In the genomic region with DNA sequence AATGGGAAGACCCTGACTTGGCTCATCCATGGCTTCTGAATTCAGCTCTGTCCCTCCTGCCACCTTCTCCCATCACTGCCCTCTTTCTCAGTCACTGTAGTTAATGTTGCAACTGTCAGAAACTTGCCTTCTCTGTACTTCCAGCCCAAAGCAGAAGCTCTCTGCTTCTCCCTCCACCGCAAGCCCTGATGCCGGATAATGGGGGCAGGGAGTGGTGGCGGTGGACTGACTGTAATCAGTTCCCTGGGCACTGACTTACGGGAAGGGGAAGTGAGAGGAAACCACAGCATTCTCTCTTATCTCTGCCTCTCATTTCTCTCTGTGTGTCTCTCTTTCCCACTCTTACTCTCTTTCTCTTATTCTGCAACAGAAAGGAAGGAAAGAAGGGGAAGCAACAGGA, we compare ENCODE assay signal across 8 cellular contexts. TPM values are rescaled to one million over a fixed set of nuclear protein-coding genes. Genes with fewer than 3 reads are reported as not detected.
A peak's percentile ranks its signal among the peaks of the same experiment; 100 is the strongest.
DNase-seq lines count a peak whose midpoint lies in the region; ATAC-seq and TF ChIP-seq lines count a peak whose summit lies in the region.

No MANE protein-coding gene starts in this region.

- peak overlapping the region; percentile 39; the same call in 1 of the 2 replicates for H3K4me2 ChIP-seq in DND-41 (ENCODE audit: insufficient read depth, low read length)

- peak overlapping the region; percentile 13; the same call in 1 of the 2 replicates for H3K9ac ChIP-seq in DND-41 (ENCODE audit: low read depth, low read length)

- H3K27ac Mint-ChIP-seq in activated naive CD4-positive, alpha-beta T cell treated with anti-CD3 and anti-CD28 coated beads for 36 hours: peak overlapping the region; percentile 93

- H3K9me3 ChIP-seq in DND-41 (ENCODE audit: insufficient read depth, low read length, severe bottlenecking): no peaks in the 10 kb centered on the region
- H3K9me3 ChIP-seq in thoracic aorta: no peaks in the 10 kb centered on the region

- H2AFZ ChIP-seq in DND-41 (ENCODE audit: low read depth, low read length): no peak overlapping the region

- H4K20me1 ChIP-seq in DND-41 (ENCODE audit: insufficient read depth, low read length): no peaks in the 10 kb centered on the region

- peaks cover 92% of the 10 kb centered on the region for H3K36me3 Mint-ChIP-seq in activated naive CD4-positive, alpha-beta T cell treated with anti-CD3 and anti-CD28 coated beads for 36 hours (ENCODE audit: low read depth)

- ATAC-seq in DND-41 (ENCODE audit: insufficient read depth, low read depth): peak; percentile 86
- peak; percentile 90 for ATAC-seq in GM21717 (IDR thresholded peaks at IDR 0.05; ENCODE audit: unreplicated experiment)
- ATAC-seq in thoracic aorta (ENCODE audit: insufficient number of reproducible peaks, low FRiP score, low read depth): no peak

- H3K4me1 ChIP-seq in DND-41 (ENCODE audit: insufficient read depth, low read length): peaks cover 60% of the 10 kb centered on the region
- peaks cover 0 to 14% of the 10 kb centered on the region in 2 donors for H3K4me1 ChIP-seq in thoracic aorta (ENCODE audit: control insufficient read depth in 1 of 2, low read depth in 2 of 2)

- H3K27me3 Mint-ChIP-seq in activated naive CD4-positive, alpha-beta T cell treated with anti-CD3 and anti-CD28 coated beads for 36 hours (ENCODE audit: low read depth): no peaks in the 10 kb centered on the region

- H3K27me3 ChIP-seq in DND-41 (ENCODE audit: insufficient read depth, low read length, poor library complexity) (no peaks in the 10 kb centered on the region), thoracic aorta (replicated peaks; ENCODE audit: insufficient read depth) (no peaks in the 10 kb centered on the region)

- H3K4me1 Mint-ChIP-seq in activated naive CD4-positive, alpha-beta T cell treated with anti-CD3 and anti-CD28 coated beads for 36 hours (ENCODE audit: low read depth): peaks cover 82% of the 10 kb centered on the region

- no peaks in the 10 kb centered on the region for H3K9me3 Mint-ChIP-seq in activated naive CD4-positive, alpha-beta T cell treated with anti-CD3 and anti-CD28 coated beads for 36 hours

- H3K27ac ChIP-seq in DND-41 (ENCODE audit: low read length): peak overlapping the region; percentile 74
- H3K27ac ChIP-seq in thoracic aorta: no peak overlapping the region

- DNase-seq in DND-41 (peak; percentile 90), MV-4-11 (lab: John Stamatoyannopoulos, UW) (peak; percentile 98), lung microvascular endothelial cell (ENCODE audit: low read depth in 2 of 2) (peak; percentile 51 to 53), thoracic aorta (ENCODE audit: low spot score) (peak; percentile 10), NCI-H1694 treated with DMSO at 0.1 percent for 48 hours (lab: John Stamatoyannopoulos, UW) (no peak), NCI-H1092 treated with DMSO at 0.1 percent for 48 hours (lab: John Stamatoyannopoulos, UW) (no peak)
- DNase-seq in activated naive CD4-positive, alpha-beta T cell treated with anti-CD3 and anti-CD28 coated beads for 36 hours: peak; percentile 92

- intact Hi-C loops in activated naive CD4-positive, alpha-beta T cell treated with anti-CD3 and anti-CD28 coated beads for 36 hours (cut with micrococcal nuclease): loop anchor here (1.0 to 2.0 kb wide), 8 partner anchors 8 to 238 kb away; partner anchors contain the start of gene ECT2

- peaks cover 48% of the 10 kb centered on the region for H3K79me2 ChIP-seq in DND-41 (ENCODE audit: insufficient read depth, low read length)

- TF ChIP-seq CTCF in DND-41 (IDR thresholded peaks at IDR 0.05; ENCODE audit: borderline replicate concordance, extremely low read depth, low read length, poor library complexity, severe bottlenecking) (no peak), thoracic aorta (IDR thresholded peaks at IDR 0.05) (no peak)

- peak overlapping the region; percentile 68 for H3K4me3 Mint-ChIP-seq in activated naive CD4-positive, alpha-beta T cell treated with anti-CD3 and anti-CD28 coated beads for 36 hours

- H3K36me3 ChIP-seq in DND-41 (ENCODE audit: insufficient read depth, low read length): peaks cover 95% of the 10 kb centered on the region
- no peaks in the 10 kb centered on the region for H3K36me3 ChIP-seq in thoracic aorta

- CTCF ChIA-PET in activated naive CD4-positive, alpha-beta T cell treated with anti-CD3 and anti-CD28 coated beads for 36 hours (lab: Charles Lee): interaction anchor here (1.0 to 3.1 kb wide), 4 partner anchors 8 to 82 kb away, joined by 3 to 29 read pairs (median 6); no protein-coding TSS in a partner anchor

- H3K4me3 ChIP-seq in DND-41 (ENCODE audit: low read depth in 1 of 2, low read length in 2 of 2) (no peak overlapping the region), thoracic aorta (no peak overlapping the region)

RNA-seq across cellular contexts. Expression of gene TNFSF10, which starts 10.9 kb away (rescaled TPM):
- 10 to 100 TPM; 31.8 to 32.7 TPM for total RNA-seq in activated naive CD4-positive, alpha-beta T cell treated with anti-CD3 and anti-CD28 coated beads for 36 hours
- total RNA-seq in lung microvascular endothelial cell: 69.1 and 91.1 TPM in 2 replicates
- total RNA-seq in thoracic aorta: 10 to 100 TPM; 13.8 to 16.0 TPM

Comparison
In these comparisons a context has a peak if more than half of its experiments do, and no peak if none do; other contexts are left out.
1. DNase-seq: peak in DND-41 (single experiment), MV-4-11 (single experiment), activated naive CD4-positive, alpha-beta T cell treated with anti-CD3 and anti-CD28 coated beads for 36 hours (single experiment), lung microvascular endothelial cell (2 of 2) and thoracic aorta (single experiment); none in NCI-H1694 treated with DMSO at 0.1 percent for 48 hours (single experiment) and NCI-H1092 treated with DMSO at 0.1 percent for 48 hours (single experiment).